ENCODE assay signal across 18 cellular contexts in genomic region chr3:188680189-188680588, GRCh38.
DNase-seq lines count a peak whose midpoint lies in the region; ATAC-seq and TF ChIP-seq lines count a peak whose summit lies in the region.
"Had no signal": no experiment of that assay in that cellular context is flagged by ENCODE, and none has a peak within 500 bp of the region (broad histone marks: within the 10 kb centered on the region; RNA-seq: fewer than 3 reads in every experiment).

No MANE protein-coding gene starts in this region.

- TF ChIP-seq CTCF in type B pancreatic cell (conservative IDR thresholded peaks at IDR 0.05): no peak

- H3K9ac ChIP-seq in mesendoderm (ENCODE audit: low read length): no peak overlapping the region

- no peak overlapping the region for H3K23ac ChIP-seq in mesendoderm (ENCODE audit: low read length)

- intact Hi-C loops in Right ventricle myocardium inferior (cut with DNase I) (loop anchor here (5.0 to 10.0 kb wide), 2 partner anchors 265 to 943 kb away; no protein-coding TSS in a partner anchor), cardiac septum (cut with DNase I) (loop anchor here (5.0 to 10.0 kb wide), 3 partner anchors 95 to 938 kb away; no protein-coding TSS in a partner anchor)
- intact Hi-C loops in dendritic cell treated with granulocyte-macrophage colony-stimulating factor and Interleukin-4, amounts not matched to agents 40 ng/mL and 50 ng/mL, for 4 days (cut with micrococcal nuclease): loop anchor here (5.0 kb wide), 1 partner anchor 938 kb away; no protein-coding TSS in a partner anchor

- no peaks in the 10 kb centered on the region for H3K79me1 ChIP-seq in mesendoderm (ENCODE audit: low read length)

- peak; percentile 62 for ATAC-seq in Right ventricle myocardium inferior
- ATAC-seq in HG02678 (IDR thresholded peaks at IDR 0.05; ENCODE audit: unreplicated experiment): no peak
- ATAC-seq: A549, foreskin keratinocyte had no signal

- no peak overlapping the region for H3K56ac ChIP-seq in mesendoderm (ENCODE audit: low read length)

- no peak for DNase-seq in Right ventricle myocardium inferior (ENCODE audit: missing footprints)
- DNase-seq in cardiac septum (ENCODE audit: low spot score): no peak
- DNase-seq in type B pancreatic cell (ENCODE audit: extremely low spot score, unreplicated experiment): no peak
- DNase-seq in substantia nigra (lab: John Stamatoyannopoulos, UW): no peak
- DNase-seq in mesendoderm: no peak
- DNase-seq: activated CD4-positive, alpha-beta T cell treated with anti-CD3 and anti-CD28 coated beads for 48 hours; activated T-cell treated with anti-CD3 and anti-CD28 coated beads, Interleukin-2, amount 50 U/mL, for 24 hours; foreskin keratinocyte; immature natural killer cell; KBM-7; NCI-H1436; stimulated activated naive CD4-positive, alpha-beta T cell; T-helper 2 cell had no signal

- H3K27ac Mint-ChIP-seq in dendritic cell treated with granulocyte-macrophage colony-stimulating factor and Interleukin-4, amounts not matched to agents 40 ng/mL and 50 ng/mL, for 4 days: peak overlapping the region; percentile 24
- peak overlapping the region; percentile 84 for H3K27ac Mint-ChIP-seq in type B pancreatic cell
- H3K27ac Mint-ChIP-seq: immature natural killer cell had no signal

- no CpG with 5 or more reads among the region's 1 CpG for WGBS in mesendoderm (ENCODE audit: extremely low coverage, insufficient coverage, low lambda C conversion rate)

- no peaks in the 10 kb centered on the region for H3K79me2 ChIP-seq in mesendoderm (ENCODE audit: control insufficient read depth, insufficient read depth, low read length)

- H3K27me3 Mint-ChIP-seq in dendritic cell treated with granulocyte-macrophage colony-stimulating factor and Interleukin-4, amounts not matched to agents 40 ng/mL and 50 ng/mL, for 4 days: no peaks in the 10 kb centered on the region
- no peaks in the 10 kb centered on the region for H3K27me3 Mint-ChIP-seq in type B pancreatic cell
- H3K27me3 Mint-ChIP-seq: activated T-cell treated with anti-CD3 and anti-CD28 coated beads, Interleukin-2, amount 50 U/mL, for 24 hours had no signal

- no peak overlapping the region for H4K8ac ChIP-seq in mesendoderm (ENCODE audit: low read depth, low read length)

- peak overlapping the region; percentile 28 for H3K27ac ChIP-seq in muscle layer of duodenum (ENCODE audit: low read length)
- H3K27ac ChIP-seq in substantia nigra (ENCODE audit: low read depth, low read length, poor library complexity, severe bottlenecking): no peak overlapping the region
- H3K27ac ChIP-seq in mesendoderm (ENCODE audit: low read depth, low read length): no peak overlapping the region
- H3K27ac ChIP-seq: A549, foreskin keratinocyte, RWPE1 had no signal

- H2BK5ac ChIP-seq in mesendoderm (ENCODE audit: low read length): no peak overlapping the region

- H3K27me3 ChIP-seq in muscle layer of duodenum (ENCODE audit: low read depth, low read length) (no peaks in the 10 kb centered on the region), mesendoderm (ENCODE audit: insufficient read depth, low read length, poor library complexity) (no peaks in the 10 kb centered on the region)
- H3K27me3 ChIP-seq: foreskin keratinocyte had no signal

- H3K4me1 ChIP-seq in muscle layer of duodenum (ENCODE audit: control insufficient read depth in 1 of 2, insufficient read depth in 2 of 2, low read length in 2 of 2) (peaks cover 0 to 7% of the 10 kb centered on the region in 2 donors), mesendoderm (ENCODE audit: control insufficient read depth, low read depth, low read length) (no peaks in the 10 kb centered on the region)
- H3K4me1 ChIP-seq: foreskin keratinocyte had no signal

- peaks cover 0 to 7% of the 10 kb centered on the region in 2 donors for H3K36me3 ChIP-seq in muscle layer of duodenum (ENCODE audit: control insufficient read depth in 1 of 2, insufficient read depth in 2 of 2, low read length in 2 of 2)
- no peaks in the 10 kb centered on the region for H3K36me3 ChIP-seq in mesendoderm (ENCODE audit: control insufficient read depth, insufficient read depth, low read length)

- peaks cover 42% of the 10 kb centered on the region for H3K4me1 Mint-ChIP-seq in dendritic cell treated with granulocyte-macrophage colony-stimulating factor and Interleukin-4, amounts not matched to agents 40 ng/mL and 50 ng/mL, for 4 days (ENCODE audit: low read depth)
- H3K4me1 Mint-ChIP-seq in type B pancreatic cell (ENCODE audit: unreplicated experiment): peaks cover 10% of the 10 kb centered on the region

- no peak overlapping the region for H3K4me2 ChIP-seq in mesendoderm (ENCODE audit: low read length)
- H3K4me2 ChIP-seq: A549 had no signal

- peaks cover 4% of the 10 kb centered on the region for H3K9me3 Mint-ChIP-seq in dendritic cell treated with granulocyte-macrophage colony-stimulating factor and Interleukin-4, amounts not matched to agents 40 ng/mL and 50 ng/mL, for 4 days
- H3K9me3 Mint-ChIP-seq in type B pancreatic cell: peaks cover 4% of the 10 kb centered on the region
- H3K9me3 Mint-ChIP-seq: activated T-cell treated with anti-CD3 and anti-CD28 coated beads, Interleukin-2, amount 50 U/mL, for 24 hours; immature natural killer cell had no signal

- H2BK15ac ChIP-seq in mesendoderm (replicated peaks; ENCODE audit: low read depth): no peak overlapping the region

- H4K5ac ChIP-seq in mesendoderm (ENCODE audit: low read length): no peak overlapping the region

- H3K4me3 ChIP-seq in muscle layer of duodenum (ENCODE audit: low read depth in 1 of 2, low read length in 2 of 2) (no peak overlapping the region), mesendoderm (ENCODE audit: low read length) (no peak overlapping the region)
- H3K4me3 ChIP-seq: A549 had no signal

- H3K18ac ChIP-seq in mesendoderm (ENCODE audit: low read length): no peak overlapping the region

- no peak overlapping the region for H3K4me3 Mint-ChIP-seq in dendritic cell treated with granulocyte-macrophage colony-stimulating factor and Interleukin-4, amounts not matched to agents 40 ng/mL and 50 ng/mL, for 4 days
- H3K4me3 Mint-ChIP-seq in type B pancreatic cell: peak overlapping the region; percentile 62
- H3K4me3 Mint-ChIP-seq: activated T-cell treated with anti-CD3 and anti-CD28 coated beads, Interleukin-2, amount 50 U/mL, for 24 hours; immature natural killer cell had no signal

- peaks cover 6% of the 10 kb centered on the region for H3K36me3 Mint-ChIP-seq in dendritic cell treated with granulocyte-macrophage colony-stimulating factor and Interleukin-4, amounts not matched to agents 40 ng/mL and 50 ng/mL, for 4 days (ENCODE audit: low read depth)
- peaks cover 4% of the 10 kb centered on the region for H3K36me3 Mint-ChIP-seq in type B pancreatic cell
- H3K36me3 Mint-ChIP-seq: immature natural killer cell had no signal

- H3K4ac ChIP-seq in mesendoderm (ENCODE audit: low read depth, low read length): no peak overlapping the region

- no peaks in the 10 kb centered on the region for H3K9me3 ChIP-seq in muscle layer of duodenum (ENCODE audit: control insufficient read depth in 1 of 2, low read length in 2 of 2)
- H3K9me3 ChIP-seq: A549 had no signal

- H2AK5ac ChIP-seq in mesendoderm (ENCODE audit: low read length): no peak overlapping the region

- no peak overlapping the region for H2BK120ac ChIP-seq in mesendoderm (ENCODE audit: low read depth, low read length)
